In genomic region chr17:18254888-18255649, GRCh38 we compare ENCODE assay signal across 19 cellular contexts. TPM values are rescaled to one million over a fixed set of nuclear protein-coding genes. Genes with fewer than 3 reads are reported as not detected.
DNase-seq lines count a peak whose midpoint lies in the region; ATAC-seq, FAIRE-seq and TF ChIP-seq lines count a peak whose summit lies in the region.
"Had no signal": no experiment of that assay in that cellular context is flagged by ENCODE, and none has a peak within 500 bp of the region (broad histone marks: within the 10 kb centered on the region; RNA-seq: fewer than 3 reads in every experiment).

No MANE protein-coding gene starts in this region.

- H2BK12ac ChIP-seq in neuronal stem cell (ENCODE audit: low read length), result no peak overlapping the region
- no peak overlapping the region for H2BK12ac ChIP-seq in mesenchymal stem cell (ENCODE audit: low read length in 2 of 2)

- no peak overlapping the region for H3K4ac ChIP-seq in neuronal stem cell (ENCODE audit: low read length)
- H3K4ac ChIP-seq in mesenchymal stem cell (ENCODE audit: low read depth in 1 of 2, low read length in 2 of 2), result no peak overlapping the region

- peak overlapping the region; percentile 65 for H3K23ac ChIP-seq in neuronal stem cell (ENCODE audit: low read depth, low read length, poor library complexity)
- H3K23ac ChIP-seq in mesenchymal stem cell (ENCODE audit: low read length in 2 of 2), result no peak overlapping the region

- H3K79me1 ChIP-seq in neuronal stem cell (ENCODE audit: low read depth, low read length) (peaks cover 23% of the 10 kb centered on the region), mesenchymal stem cell (replicated peaks; ENCODE audit: low read length, poor library complexity, severe bottlenecking) (peaks cover 48% of the 10 kb centered on the region)

- DNase-seq in CD8-positive, alpha-beta memory T cell, result no peak
- no peak for DNase-seq in HCT116 (ENCODE audit: low read depth, low spot score)
- no peak for DNase-seq in bronchial epithelial cell (ENCODE audit: low read depth)
- no peak for DNase-seq in neuronal stem cell (ENCODE audit: low spot score)
- no peak for DNase-seq in activated gamma-delta T cell (lab: John Stamatoyannopoulos, UW)
- DNase-seq in mucosa of descending colon, result no peak
- DNase-seq in mesenchymal stem cell, result no peak
- DNase-seq: DMS79 treated with DMSO at 0.1 percent for 48 hours, GM23248, HFFc6, Karpas-422, MG63, NCI-H1092, NCI-H146, NCI-H2227 treated with DMSO at 0.1 percent for 48 hours, NCI-H524, PC-9 had no signal

- RAD21 ChIA-PET in HCT116 (lab: Charles Lee; ENCODE audit: low non-redundant PET in 1 of 2, low total read pairs in 2 of 2, uncharacterized antibody in 2 of 2, unreplicated experiment in 2 of 2), result no interaction called here

- H3K36me3 Mint-ChIP-seq in CD8-positive, alpha-beta memory T cell, result peaks cover 4 to 73% (median 5%) of the 10 kb centered on the region in 3 donors

- no peak overlapping the region for H2BK5ac ChIP-seq in neuronal stem cell (ENCODE audit: low read length)
- no peak overlapping the region for H2BK5ac ChIP-seq in mesenchymal stem cell (ENCODE audit: low read depth, low read length, poor library complexity, severe bottlenecking)

- peaks cover 44% of the 10 kb centered on the region for H3K36me3 ChIP-seq in CD8-positive, alpha-beta memory T cell (ENCODE audit: insufficient read depth, low read length)
- peaks cover 15 to 39% of the 10 kb centered on the region in 2 experiments for H3K36me3 ChIP-seq in HCT116 (ENCODE audit: control insufficient read depth in 1 of 2, insufficient read depth in 2 of 2, low read length in 2 of 2)
- H3K36me3 ChIP-seq in bronchial epithelial cell (ENCODE audit: control insufficient read depth, insufficient read depth, low read length), result peaks cover 62% of the 10 kb centered on the region
- peaks cover 58 to 67% of the 10 kb centered on the region in 2 donors for H3K36me3 ChIP-seq in neuronal stem cell (replicated peaks in 1 of 2; ENCODE audit: control insufficient read depth in 2 of 2, insufficient read depth in 2 of 2, low read length in 2 of 2)
- H3K36me3 ChIP-seq in mucosa of descending colon (ENCODE audit: low read depth), result peaks cover 3% of the 10 kb centered on the region
- H3K36me3 ChIP-seq in mesenchymal stem cell (ENCODE audit: control insufficient read depth in 1 of 2, insufficient read depth in 2 of 2, low read depth in 1 of 2, low read length in 2 of 2), result peaks cover 68 to 69% of the 10 kb centered on the region in 2 experiments

- no CpG with 5 or more reads among the region's 8 CpGs for WGBS in neuronal stem cell (ENCODE audit: extremely low coverage in 2 of 2, insufficient read length in 2 of 2, insufficient replicate concordance in 1 of 2), 2 donors
- WGBS in mesenchymal stem cell, result over 99% methylated on average over 7 of the region's 8 CpGs

- peak overlapping the region in 1 of 8 donors; percentile 47 for H3K27ac Mint-ChIP-seq in CD8-positive, alpha-beta memory T cell
- H3K27ac Mint-ChIP-seq: HFFc6 had no signal

- no peaks in the 10 kb centered on the region for H3K9me3 ChIP-seq in CD8-positive, alpha-beta memory T cell (ENCODE audit: low read length)
- H3K9me3 ChIP-seq in HCT116 (ENCODE audit: control insufficient read depth in 1 of 2, insufficient read depth in 1 of 2, low read depth in 1 of 2, low read length in 2 of 2), result no peaks in the 10 kb centered on the region
- H3K9me3 ChIP-seq in neuronal stem cell (replicated peaks in 1 of 2; ENCODE audit: control insufficient read depth in 2 of 2, insufficient read depth in 1 of 2, low read depth in 1 of 2, low read length in 2 of 2), result no peaks in the 10 kb centered on the region
- no peaks in the 10 kb centered on the region for H3K9me3 ChIP-seq in mucosa of descending colon
- no peaks in the 10 kb centered on the region for H3K9me3 ChIP-seq in mesenchymal stem cell (ENCODE audit: control insufficient read depth, low read length)
- H3K9me3 ChIP-seq: MG63 had no signal

- POLR2A ChIA-PET in CD8-positive, alpha-beta memory T cell (lab: Charles Lee), result no interaction called here
- POLR2A ChIA-PET in HCT116 (lab: Charles Lee), result no interaction called here

- H2AK5ac ChIP-seq in neuronal stem cell (ENCODE audit: low read depth, low read length) (no peak overlapping the region), mesenchymal stem cell (ENCODE audit: low read length, severe bottlenecking) (no peak overlapping the region)

- H4K8ac ChIP-seq in neuronal stem cell (ENCODE audit: low read depth, low read length), result peak overlapping the region; percentile 65
- H4K8ac ChIP-seq in mesenchymal stem cell (ENCODE audit: low read length), result no peak overlapping the region

- H3K27ac ChIP-seq in CD8-positive, alpha-beta memory T cell (ENCODE audit: low read depth, low read length), result no peak overlapping the region
- H3K27ac ChIP-seq in HCT116 (ENCODE audit: low read depth, low read length) (no peak overlapping the region), neuronal stem cell (replicated peaks; ENCODE audit: low read length) (no peak overlapping the region), mesenchymal stem cell (ENCODE audit: low read length, poor library complexity, severe bottlenecking) (no peak overlapping the region)
- H3K27ac ChIP-seq: GM23248, PC-9 had no signal

- no TSS peak for BruUV-seq in HCT116 (replicated peaks; lab: Mats Ljungman, UMichigan)

- no peaks in the 10 kb centered on the region for H4K20me1 ChIP-seq in HCT116 (ENCODE audit: insufficient read depth)

- no peaks in the 10 kb centered on the region for H3K9me2 ChIP-seq in HCT116 (ENCODE audit: insufficient read depth)

- no peak for FAIRE-seq in bronchial epithelial cell (lab: Jason Lieb, UNC)
- FAIRE-seq: G401.6, GM18507 had no signal

- peaks cover 33% of the 10 kb centered on the region for H3K4me1 ChIP-seq in CD8-positive, alpha-beta memory T cell (ENCODE audit: insufficient read depth, low read length)
- peaks cover 20 to 27% of the 10 kb centered on the region in 2 experiments for H3K4me1 ChIP-seq in HCT116 (ENCODE audit: control insufficient read depth in 1 of 2, insufficient read depth in 2 of 2, low read length in 2 of 2)
- H3K4me1 ChIP-seq in neuronal stem cell (ENCODE audit: control insufficient read depth in 2 of 2, insufficient read depth in 1 of 2, low read depth in 1 of 2, low read length in 2 of 2), result peaks cover 5 to 11% of the 10 kb centered on the region in 2 donors
- peaks cover 9% of the 10 kb centered on the region for H3K4me1 ChIP-seq in mucosa of descending colon (ENCODE audit: low read depth)
- H3K4me1 ChIP-seq in mesenchymal stem cell (ENCODE audit: control insufficient read depth, insufficient read depth, low read depth, low read length), result peaks cover 31% of the 10 kb centered on the region

- H2AFZ ChIP-seq in HCT116 (ENCODE audit: low read depth, low read length, poor library complexity, severe bottlenecking) (no peak overlapping the region), neuronal stem cell (ENCODE audit: low read length) (no peak overlapping the region), mesenchymal stem cell (ENCODE audit: low read depth, low read length) (no peak overlapping the region)
- H2AFZ ChIP-seq: GM23248, PC-9 had no signal

- H2BK120ac ChIP-seq in neuronal stem cell (ENCODE audit: low read depth, low read length), result no peak overlapping the region
- H2BK120ac ChIP-seq in mesenchymal stem cell (ENCODE audit: low read depth, low read length), result no peak overlapping the region

- no peak overlapping the region for H4K91ac ChIP-seq in neuronal stem cell (ENCODE audit: low read depth, low read length, poor library complexity)
- no peak overlapping the region for H4K91ac ChIP-seq in mesenchymal stem cell (ENCODE audit: low read length)

- H3K4me3 Mint-ChIP-seq in CD8-positive, alpha-beta memory T cell, result peak overlapping the region in 4 of 7 donors; percentile 11 to 75 (median 51)
- H3K4me3 Mint-ChIP-seq: HFFc6 had no signal

- H3K14ac ChIP-seq in neuronal stem cell (ENCODE audit: low read length) (no peak overlapping the region), mesenchymal stem cell (ENCODE audit: low read length in 2 of 2) (no peak overlapping the region)

- no peak overlapping the region for H3K9ac ChIP-seq in HCT116 (ENCODE audit: low read length)
- H3K9ac ChIP-seq in neuronal stem cell (ENCODE audit: low read depth, low read length, poor library complexity), result no peak overlapping the region
- no peak overlapping the region for H3K9ac ChIP-seq in mesenchymal stem cell (ENCODE audit: low read length)
- H3K9ac ChIP-seq: GM23248 had no signal

- ATAC-seq in HCT116 (no peak), mucosa of descending colon (no peak)

- no peaks in the 10 kb centered on the region for H3K9me3 Mint-ChIP-seq in CD8-positive, alpha-beta memory T cell
- H3K9me3 Mint-ChIP-seq: HFFc6 had no signal

- H3K4me2 ChIP-seq in HCT116 (ENCODE audit: low read length), result no peak overlapping the region
- no peak overlapping the region for H3K4me2 ChIP-seq in neuronal stem cell (ENCODE audit: insufficient read depth, low read length, poor library complexity, severe bottlenecking)
- H3K4me2 ChIP-seq in mesenchymal stem cell (ENCODE audit: low read length, poor library complexity, severe bottlenecking), result no peak overlapping the region
- H3K4me2 ChIP-seq: PC-9 had no signal

- no peak for TF ChIP-seq RAD21 in HCT116 (IDR thresholded peaks at IDR 0.05; ENCODE audit: low read depth)

- no peaks in the 10 kb centered on the region for H3K27me3 ChIP-seq in CD8-positive, alpha-beta memory T cell (ENCODE audit: insufficient read depth, low read length, poor library complexity, severe bottlenecking)
- H3K27me3 ChIP-seq in HCT116 (ENCODE audit: insufficient read depth, low read length) (no peaks in the 10 kb centered on the region), bronchial epithelial cell (ENCODE audit: control insufficient read depth, insufficient read depth, low read length) (no peaks in the 10 kb centered on the region), neuronal stem cell (ENCODE audit: control insufficient read depth in 3 of 3, insufficient read depth in 3 of 3, low read depth in 1 of 3, low read length in 3 of 3) (no peaks in the 10 kb centered on the region), mesenchymal stem cell (ENCODE audit: control insufficient read depth in 1 of 2, insufficient read depth in 1 of 2, low read length in 2 of 2) (no peaks in the 10 kb centered on the region)
- H3K27me3 ChIP-seq: MG63 had no signal

- no peaks in the 10 kb centered on the region for H3K27me3 Mint-ChIP-seq in CD8-positive, alpha-beta memory T cell

- H3K18ac ChIP-seq in neuronal stem cell (ENCODE audit: low read length), result peak overlapping the region; percentile 17
- H3K18ac ChIP-seq in mesenchymal stem cell (ENCODE audit: low read depth in 1 of 2, low read length in 2 of 2), result no peak overlapping the region

- peaks cover 22 to 36% (median 28%) of the 10 kb centered on the region in 3 donors for H3K4me1 Mint-ChIP-seq in CD8-positive, alpha-beta memory T cell

- no peak for TF ChIP-seq POLR2A in HCT116 (IDR thresholded peaks at IDR 0.05; ENCODE audit: borderline replicate concordance, extremely low read depth, insufficient read depth, insufficient read length)

- no peak overlapping the region for H2BK15ac ChIP-seq in neuronal stem cell (ENCODE audit: low read length)
- H2BK15ac ChIP-seq in mesenchymal stem cell (ENCODE audit: low read depth, poor library complexity, severe bottlenecking), result no peak overlapping the region

- peaks cover 37% of the 10 kb centered on the region for H3K79me2 ChIP-seq in HCT116 (ENCODE audit: insufficient read depth, low read length)

- no peak overlapping the region for H3K4me3 ChIP-seq in CD8-positive, alpha-beta memory T cell (ENCODE audit: low read length)
- H3K4me3 ChIP-seq in HCT116 (replicated peaks in 1 of 2; ENCODE audit: low read depth in 1 of 2, low read length in 2 of 2) (no peak overlapping the region), bronchial epithelial cell (ENCODE audit: low read depth, low read length) (no peak overlapping the region), neuronal stem cell (ENCODE audit: low read length in 2 of 2) (no peak overlapping the region), mucosa of descending colon (no peak overlapping the region), mesenchymal stem cell (ENCODE audit: insufficient read depth in 1 of 2, low read depth in 1 of 2, low read length in 2 of 2) (no peak overlapping the region)
- H3K4me3 ChIP-seq: GM23248, MG63, PC-9 had no signal

- intact Hi-C loops in HCT116 (cut with micrococcal nuclease), result no loop called here
- intact Hi-C loops in mucosa of descending colon (cut with DNase I, micrococcal nuclease), result no loop called here

- peak in 2 of 3 experiments; percentile 21 to 22; a peak in 4 of 6 replicates for TF ChIP-seq CTCF in HCT116 (IDR thresholded peaks at IDR 0.05 in 2 of 3, conservative IDR thresholded peaks at IDR 0.05 in 1 of 3; ENCODE audit: borderline replicate concordance in 1 of 3, insufficient read depth in 1 of 3, low read depth in 2 of 3, low read length in 2 of 3)
- peak; percentile 1 for TF ChIP-seq CTCF in bronchial epithelial cell (IDR thresholded peaks at IDR 0.05; ENCODE audit: insufficient read depth, low read length, severe bottlenecking)
- TF ChIP-seq CTCF in mucosa of descending colon (IDR thresholded peaks at IDR 0.05), result no peak

- CTCF ChIA-PET in CD8-positive, alpha-beta memory T cell (lab: Charles Lee), result interaction anchor here (1.1 kb wide), 1 partner anchor 13 kb away, joined by 4 read pairs; no protein-coding TSS in a partner anchor
- CTCF ChIA-PET in HCT116 (lab: Charles Lee), result interaction anchor here (0.6 kb wide), 1 partner anchor 1825 kb away, joined by 3 read pairs; no protein-coding TSS in a partner anchor

RNA-seq across cellular contexts. Expression of gene FLII, which starts 3.5 kb away (rescaled TPM):
- 100 to 1,000 TPM; 278 to 299 TPM for total RNA-seq in CD8-positive, alpha-beta memory T cell
- polyA plus RNA-seq in CD8-positive, alpha-beta memory T cell, result 216 TPM
- total RNA-seq in HCT116 (2021; ENCODE audit: unreplicated experiment), result 264 TPM
- 312 and 354 TPM in 2 replicates for polyA plus RNA-seq in HCT116 (2012)
- 339 and 517 TPM in 2 replicates for total RNA-seq in bronchial epithelial cell
- polyA plus RNA-seq in neuronal stem cell (2013, experiment 1 of 2), result 127 TPM
- polyA plus RNA-seq in neuronal stem cell (2013, experiment 2 of 2), result 124 TPM
- 100 to 1,000 TPM; 278 to 319 (median 316) TPM for total RNA-seq in mucosa of descending colon
- 181 TPM for polyA plus RNA-seq in mesenchymal stem cell (2013, experiment 1 of 2)
- polyA plus RNA-seq in mesenchymal stem cell (2013, experiment 2 of 2), result 174 TPM

RNA-seq across cellular contexts. Expression of gene MIEF2, which starts 5.4 kb away (rescaled TPM):
- 1 to 10 TPM; 5.5 to 5.6 TPM for total RNA-seq in CD8-positive, alpha-beta memory T cell
- polyA plus RNA-seq in CD8-positive, alpha-beta memory T cell, result 14.1 TPM
- total RNA-seq in HCT116 (2021; ENCODE audit: unreplicated experiment) (9.3 TPM), bronchial epithelial cell (21.1 and 23.0 TPM in 2 replicates), mucosa of descending colon (10 to 100 TPM; 13.4 to 20.7 (median 16.4) TPM)
- polyA plus RNA-seq in HCT116 (2012), result 7.3 and 9.9 TPM in 2 replicates
- polyA plus RNA-seq in neuronal stem cell (2013, experiment 1 of 2), result 4.4 TPM
- 4.6 TPM for polyA plus RNA-seq in neuronal stem cell (2013, experiment 2 of 2)
- polyA plus RNA-seq in mesenchymal stem cell (2013, experiment 1 of 2), result 3.5 TPM
- polyA plus RNA-seq in mesenchymal stem cell (2013, experiment 2 of 2), result 3.6 TPM

RNA-seq across cellular contexts. Expression of gene LLGL1, which starts 29.6 kb away (rescaled TPM):
- total RNA-seq in CD8-positive, alpha-beta memory T cell, result 10 to 100 TPM; 24.3 to 26.3 TPM
- polyA plus RNA-seq in CD8-positive, alpha-beta memory T cell, result 1.5 TPM
- total RNA-seq in HCT116 (2021; ENCODE audit: unreplicated experiment) (44.3 TPM), bronchial epithelial cell (20.0 and 23.2 TPM in 2 replicates), mucosa of descending colon (10 to 100 TPM in 2 of 3 donors, 1 to 10 TPM in 1; 6.7 to 15.1 (median 10.3) TPM)
- polyA plus RNA-seq in HCT116 (2012), result 31.7 and 34.1 TPM in 2 replicates
- polyA plus RNA-seq in neuronal stem cell (2013, experiment 1 of 2), result 72.8 TPM
- 73.5 TPM for polyA plus RNA-seq in neuronal stem cell (2013, experiment 2 of 2)
- polyA plus RNA-seq in mesenchymal stem cell (2013, experiment 1 of 2), result 13.5 TPM
- polyA plus RNA-seq in mesenchymal stem cell (2013, experiment 2 of 2), result 13.0 TPM

RNA-seq across cellular contexts. Expression of gene TOP3A, which starts 59.7 kb away (rescaled TPM):
- total RNA-seq in CD8-positive, alpha-beta memory T cell, result 10 to 100 TPM; 69.7 to 72.8 TPM
- 21.7 TPM for polyA plus RNA-seq in CD8-positive, alpha-beta memory T cell
- 48.8 TPM for total RNA-seq in HCT116 (2021; ENCODE audit: unreplicated experiment)
- polyA plus RNA-seq in HCT116 (2012), result 17.7 and 24.2 TPM in 2 replicates
- total RNA-seq in bronchial epithelial cell, result 11.0 and 22.4 TPM in 2 replicates
- polyA plus RNA-seq in neuronal stem cell (2013, experiment 1 of 2), result 18.5 TPM
- 19.5 TPM for polyA plus RNA-seq in neuronal stem cell (2013, experiment 2 of 2)
- 10 to 100 TPM; 27.9 to 39.8 (median 30.1) TPM for total RNA-seq in mucosa of descending colon
- 12.8 TPM for polyA plus RNA-seq in mesenchymal stem cell (2013, experiment 1 of 2)
- 12.5 TPM for polyA plus RNA-seq in mesenchymal stem cell (2013, experiment 2 of 2)
